In the genomic region with DNA sequence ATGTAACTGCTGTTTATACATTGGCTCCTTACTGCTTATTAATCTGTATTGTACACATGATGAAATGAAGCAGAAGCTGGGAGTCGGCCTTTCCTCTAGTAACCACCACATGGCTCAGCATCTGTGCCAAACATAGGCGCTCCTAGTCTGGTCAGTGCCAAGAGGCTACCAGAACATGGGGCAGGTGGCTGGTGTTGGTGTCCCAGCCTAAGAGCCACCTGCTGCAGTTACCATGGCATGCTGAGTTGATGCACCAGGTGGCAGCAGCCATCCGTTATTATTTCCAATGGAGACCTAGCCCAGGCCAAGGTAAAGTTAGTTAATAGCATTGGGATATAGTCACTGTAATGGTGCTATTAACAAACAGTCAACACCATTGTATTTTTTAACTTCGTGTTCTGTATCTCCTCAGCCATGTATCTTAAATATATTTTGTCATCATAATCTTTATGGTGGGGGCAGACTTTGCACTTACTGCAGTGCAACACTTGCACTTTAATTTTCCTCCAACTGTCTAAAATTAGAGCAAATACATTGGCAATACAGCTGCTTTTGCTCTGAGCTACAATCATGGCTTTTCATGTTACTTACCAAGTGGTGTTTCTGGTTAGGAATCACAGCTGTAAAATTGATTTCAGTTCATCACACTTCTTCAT, we compare ENCODE assay signal across 8 cellular contexts. TPM values are rescaled to one million over a fixed set of nuclear protein-coding genes. Genes with fewer than 3 reads are reported as not detected.
A peak's percentile ranks its signal among the peaks of the same experiment; 100 is the strongest.
DNase-seq lines count a peak whose midpoint lies in the region; ATAC-seq and TF ChIP-seq lines count a peak whose summit lies in the region.

No MANE protein-coding gene starts in this region.

- TF ChIP-seq POLR2A in stomach (IDR thresholded peaks at IDR 0.05), result no peak

- no peak for TF ChIP-seq EP300 in stomach (IDR thresholded peaks at IDR 0.05)

- H3K4me3 ChIP-seq in GM06990 (replicated peaks; ENCODE audit: low read depth, low read length), result no peak overlapping the region
- no peak overlapping the region for H3K4me3 ChIP-seq in astrocyte of the spinal cord (ENCODE audit: low read depth, low read length)
- no peak overlapping the region for H3K4me3 ChIP-seq in stomach

- intact Hi-C loops in stomach (cut with DNase I; ENCODE audit: low total_unique reads), result no loop called here

- H3K9me3 ChIP-seq in stomach, result no peaks in the 10 kb centered on the region

- H3K4me1 ChIP-seq in stomach, result peaks cover 8 to 36% (median 17%) of the 10 kb centered on the region in 4 donors

- H3K27ac ChIP-seq in stomach, result no peak overlapping the region

- peaks cover 3% of the 10 kb centered on the region for H3K36me3 ChIP-seq in GM06990 (ENCODE audit: control insufficient read depth, insufficient read depth, low read length)
- H3K36me3 ChIP-seq in stomach, result peaks cover 38 to 100% (median 99%) of the 10 kb centered on the region in 4 donors

- TF ChIP-seq CTCF in GM06990 (IDR thresholded peaks at IDR 0.05; ENCODE audit: insufficient read depth, low read length, poor library complexity, severe bottlenecking) (peak; percentile 53), astrocyte of the spinal cord (IDR thresholded peaks at IDR 0.05; ENCODE audit: low read depth, low read length) (peak; percentile 58), stomach (IDR thresholded peaks at IDR 0.05) (peak in 3 of 7 experiments; percentile 20 to 48 (median 31))

- WGBS in stomach, 5 donors, result 36 to 62% (median 50%) methylated on average over 4 of the region's 4 CpGs

- in situ Hi-C loops in astrocyte of the spinal cord (cut with HindIII; ENCODE audit: low sequenced_read_pairs), result no loop called here

- H3K27me3 ChIP-seq in GM06990 (replicated peaks; ENCODE audit: control insufficient read depth, insufficient read depth, low read length) (no peaks in the 10 kb centered on the region), stomach (no peaks in the 10 kb centered on the region)

- no peak for DNase-seq in GM06990 (ENCODE audit: extremely low read depth, insufficient read length)
- peak; percentile 77 for DNase-seq in NCI-H82 (lab: John Stamatoyannopoulos, UW)
- DNase-seq in astrocyte of the spinal cord (ENCODE audit: low read depth, low spot score), result peak; percentile 33
- DNase-seq in inferior parietal cortex (ENCODE audit: extremely low spot score), result peak; percentile 65
- DNase-seq in stomach, result peak; percentile 58
- no peak for DNase-seq in mucosa of gallbladder (ENCODE audit: low spot score)

- ATAC-seq in HG03354 (IDR thresholded peaks at IDR 0.05; ENCODE audit: poor library complexity, severe bottlenecking, unreplicated experiment) (peak; percentile 85), HG02938 (IDR thresholded peaks at IDR 0.05; ENCODE audit: unreplicated experiment) (no peak)

RNA-seq across cellular contexts. Expression of gene HBP1, which starts 33.1 kb away (rescaled TPM):
- total RNA-seq in stomach (100 to 1,000 TPM in 1 of 5 donors, 10 to 100 TPM in 4; 12.5 to 201 (median 86.2) TPM), mucosa of gallbladder (67.5 TPM)
- polyA plus RNA-seq in stomach, result 10 to 100 TPM; 30.4 to 42.6 (median 41.3) TPM

Comparison
In these comparisons a context has a peak if more than half of its experiments do, and no peak if none do; other contexts are left out.
1. DNase-seq: peak in NCI-H82 (single experiment), astrocyte of the spinal cord (single experiment), inferior parietal cortex (single experiment) and stomach (single experiment); none in GM06990 (single experiment) and mucosa of gallbladder (single experiment).